ENCODE assay signal across 26 cellular contexts in the genomic region with DNA sequence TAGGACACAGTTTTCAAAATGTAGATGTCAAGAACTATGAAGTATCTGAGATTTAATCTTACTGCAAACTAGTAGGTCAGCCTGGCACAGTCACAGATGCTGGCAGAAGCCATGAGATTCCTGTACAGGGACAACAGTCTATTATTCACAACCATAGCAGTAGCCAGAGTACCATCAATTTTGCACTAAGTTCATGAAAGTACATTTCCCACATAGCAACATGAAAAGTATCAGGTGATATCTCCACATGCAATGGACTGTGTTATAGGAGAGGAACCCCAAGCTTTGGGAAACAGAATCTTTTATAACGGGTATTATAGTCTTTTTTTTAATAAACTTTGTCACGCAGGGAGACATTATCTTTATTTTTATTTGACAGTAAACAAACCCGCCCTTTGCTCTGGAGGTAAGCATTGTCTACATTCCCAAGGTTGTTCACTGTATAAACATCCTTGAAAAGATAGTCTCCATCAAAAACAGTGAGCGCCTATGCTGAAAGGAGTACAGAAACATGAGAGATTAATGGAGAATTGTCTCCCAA. TPM values are rescaled to one million over a fixed set of nuclear protein-coding genes. Genes with fewer than 3 reads are reported as not detected.
"Had no signal": no experiment of that assay in that cellular context is flagged by ENCODE, and none has a peak within 500 bp of the region (broad histone marks: within the 10 kb centered on the region; RNA-seq: fewer than 3 reads in every experiment).

No MANE protein-coding gene starts in this region.

- DNase-seq: activated CD4-positive, alpha-beta memory T cell treated with anti-CD3 and anti-CD28 coated beads, Interleukin-2, amount 10 ng/mL, durations not matched to agents 7 days and 5 days; activated CD4-positive, alpha-beta T cell treated with anti-CD3 and anti-CD28 coated beads, Interleukin-2, amount 50 U/mL, for 1 hour; activated CD4-positive, CD25-positive, alpha-beta regulatory T cell; activated gamma-delta T cell treated with Interleukin-2 at 50 U/mL for 16 hours; activated naive CD4-positive, alpha-beta T cell treated with anti-CD3 and anti-CD28 coated beads, Interleukin-2, amount 10 ng/mL, durations not matched to agents 7 days and 5 days; activated naive CD8-positive, alpha-beta T cell treated with anti-CD3 and anti-CD28 coated beads for 36 hours; activated T-cell treated with anti-CD3 and anti-CD28 coated beads, Interleukin-2, amount 50 U/mL, for 72 hours; brain microvascular endothelial cell; caudate nucleus; Karpas-422; MM.1S; NCI-H1105; NCI-H1436; NCI-H1694 treated with DMSO at 0.1 percent for 48 hours; NCI-H2081; NCI-H446; NCI-H524; PC-9; T-cell; T-helper 2 cell; T1000 had no signal

- H3K4me3 ChIP-seq: K562, PC-9, SK-N-MC had no signal

- H3K27me3 ChIP-seq: brain microvascular endothelial cell had no signal

- H3K27ac ChIP-seq: brain microvascular endothelial cell, PC-9, SK-N-MC, VCaP had no signal

- H3K36me3 ChIP-seq: brain microvascular endothelial cell had no signal

- ATAC-seq: activated T-cell treated with anti-CD3 and anti-CD28 coated beads, Interleukin-2, amount 50 U/mL, for 72 hours; K562; T-cell had no signal

- H3K4me2 ChIP-seq: PC-9 had no signal

- H2AFZ ChIP-seq: PC-9 had no signal

RNA-seq across cellular contexts. Expression of a gene that starts 44.6 kb away (rescaled TPM):
- total RNA-seq: activated CD4-positive, alpha-beta memory T cell treated with anti-CD3 and anti-CD28 coated beads, Interleukin-2, amount 10 ng/mL, durations not matched to agents 7 days and 5 days; activated CD8-positive, alpha-beta memory T cell treated with anti-CD3 and anti-CD28 coated beads for 36 hours; activated naive CD8-positive, alpha-beta T cell treated with anti-CD3 and anti-CD28 coated beads for 36 hours; activated T-cell treated with anti-CD3 and anti-CD28 coated beads, Interleukin-2, amount 50 U/mL, for 72 hours; activated T-helper 2 cell treated with anti-CD3 and anti-CD28 coated beads, Interferon-gamma antibody, Interleukin-2, Interleukin-4, amounts not matched to agents 10 μg/mL and 5 μg/mL and 100 μg/mL, durations not matched to agents 14 hours and 24 hours and 36 hours; K562; PC-9; T-cell had no signal
